ENCODE assay signal across 1 cellular context in genomic region chr17:57292086-57292485, GRCh38.
TF ChIP-seq lines count a peak whose summit lies in the region.

No MANE protein-coding gene starts in this region.

TF ChIP-seq in HCT116, 20 proteins besides CTCF, POLR2A, EP300 and RAD21:
- TF ChIP-seq ZFX (IDR thresholded peaks at IDR 0.05) (no peak), POLR2AphosphoS5 (IDR thresholded peaks at IDR 0.05; ENCODE audit: low read depth, low read length) (no peak), EZH2 (IDR thresholded peaks at IDR 0.05) (no peak), ZBTB33 (IDR thresholded peaks at IDR 0.05; ENCODE audit: extremely low read depth, insufficient replicate concordance, low read length) (no peak)
